Comparison of ENCODE assay signal across 7 cellular contexts in genomic region chr10:30422981-30423654, GRCh38. TPM values are rescaled to one million over a fixed set of nuclear protein-coding genes. Genes with fewer than 3 reads are reported as not detected.
DNase-seq lines count a peak whose midpoint lies in the region; ATAC-seq, FAIRE-seq and TF ChIP-seq lines count a peak whose summit lies in the region.

No MANE protein-coding gene starts in this region.

- no peak for TF ChIP-seq EP300 in suprapubic skin (IDR thresholded peaks at IDR 0.05)

- H3K4me3 Mint-ChIP-seq in WTC11 (0 out of 2 replicates have a peak overlapping the region, but pooled peaks have one; percentile 8), T-helper 17 cell (no peak overlapping the region)

- DNase-seq in HTR-8/SVneo (ENCODE audit: insufficient read length, low spot score) (peak; percentile 74), WTC11 (ENCODE audit: low spot score) (peak; percentile 46), suprapubic skin (ENCODE audit: low spot score in 2 of 2) (peak in 1 of 2 donors; percentile 83), T-helper 17 cell (no peak), MM.1S (no peak)

- FAIRE-seq in HTR-8/SVneo (lab: Jason Lieb, UNC), result peak; percentile 84

- WGBS in suprapubic skin, result 49% methylated on average over 4 of the region's 8 CpGs

- POLR2A ChIA-PET in WTC11 (lab: Charles Lee), result interaction anchor here (0.6 to 1.6 kb wide), 2 partner anchors 10 to 13 kb away, joined by 3 to 19 read pairs; partner anchors contain the start of gene MAP3K8

- CTCF ChIA-PET in WTC11 (lab: Charles Lee), result interaction anchor here (0.7 to 3.0 kb wide), 5 partner anchors 10 to 436 kb away, joined by 3 to 10 read pairs (median 4); partner anchors contain the start of gene MAP3K8

- no peak overlapping the region for H3K27ac ChIP-seq in iPS-20b (ENCODE audit: low read length)
- peak overlapping the region; percentile 73 for H3K27ac ChIP-seq in suprapubic skin
- no peak overlapping the region for H3K27ac ChIP-seq in MM.1S (ENCODE audit: low read length)

- H3K9me3 ChIP-seq in iPS-20b (ENCODE audit: insufficient read depth, low read depth, low read length), result no peaks in the 10 kb centered on the region
- H3K9me3 ChIP-seq in suprapubic skin, result no peaks in the 10 kb centered on the region
- H3K9me3 ChIP-seq in T-helper 17 cell (ENCODE audit: control insufficient read depth, low read length, poor library complexity, severe bottlenecking), result no peaks in the 10 kb centered on the region
- no peaks in the 10 kb centered on the region for H3K9me3 ChIP-seq in MM.1S (replicated peaks; ENCODE audit: insufficient read depth, low read length)

- H3K36me3 Mint-ChIP-seq in WTC11 (no peaks in the 10 kb centered on the region), T-helper 17 cell (ENCODE audit: low read depth) (no peaks in the 10 kb centered on the region)

- H3K9me2 ChIP-seq in MM.1S (replicated peaks; ENCODE audit: insufficient read depth, low read length), result no peaks in the 10 kb centered on the region

- no peaks in the 10 kb centered on the region for H3K27me3 Mint-ChIP-seq in WTC11 (ENCODE audit: low read depth)
- H3K27me3 Mint-ChIP-seq in T-helper 17 cell, result no peaks in the 10 kb centered on the region

- TF ChIP-seq CTCF in WTC11 (IDR thresholded peaks at IDR 0.05), result no peak
- no peak for TF ChIP-seq CTCF in suprapubic skin (IDR thresholded peaks at IDR 0.05)
- no peak for TF ChIP-seq CTCF in MM.1S (IDR thresholded peaks at IDR 0.05; ENCODE audit: low read length)

- H3K4me1 Mint-ChIP-seq in WTC11, result peaks cover 41% of the 10 kb centered on the region
- H3K4me1 Mint-ChIP-seq in T-helper 17 cell, result peaks cover 20% of the 10 kb centered on the region

- H3K27ac Mint-ChIP-seq in WTC11 (peak overlapping the region; percentile 94), T-helper 17 cell (no peak overlapping the region)

- H3K4me1 ChIP-seq in iPS-20b (ENCODE audit: insufficient read depth, low read length) (peaks cover 18% of the 10 kb centered on the region), suprapubic skin (peaks cover 28% of the 10 kb centered on the region), MM.1S (ENCODE audit: low read length) (peaks cover 15% of the 10 kb centered on the region)

- no peak for TF ChIP-seq POLR2A in suprapubic skin (IDR thresholded peaks at IDR 0.05)

- H3K9ac ChIP-seq in iPS-20b (ENCODE audit: low read depth, low read length) (0 out of 2 replicates have a peak overlapping the region, but pooled peaks have one; percentile 2), MM.1S (ENCODE audit: low read length) (no peak overlapping the region)

- H3K4me3 ChIP-seq in iPS-20b (ENCODE audit: low read length) (0 out of 2 replicates have a peak overlapping the region, but pooled peaks have one; percentile 7), suprapubic skin (no peak overlapping the region), MM.1S (ENCODE audit: low read length) (no peak overlapping the region)

- H3K36me3 ChIP-seq in iPS-20b (ENCODE audit: insufficient read depth, low read depth, low read length) (no peaks in the 10 kb centered on the region), suprapubic skin (no peaks in the 10 kb centered on the region), MM.1S (replicated peaks; ENCODE audit: insufficient read depth, low read length) (no peaks in the 10 kb centered on the region)

- H3K4me2 ChIP-seq in MM.1S (ENCODE audit: low read depth, low read length), result no peak overlapping the region

- H4K20me1 ChIP-seq in MM.1S (ENCODE audit: insufficient read depth, low read length), result no peaks in the 10 kb centered on the region

- H3K9me3 Mint-ChIP-seq in WTC11, result no peaks in the 10 kb centered on the region

- ATAC-seq in WTC11 (peak; percentile 89), HG03097 (IDR thresholded peaks at IDR 0.05; ENCODE audit: low FRiP score, unreplicated experiment) (no peak), T-helper 17 cell (no peak)

- H3F3A ChIP-seq in MM.1S (ENCODE audit: insufficient read depth, low read length), result peaks cover 12% of the 10 kb centered on the region

- no peak overlapping the region for H2AFZ ChIP-seq in MM.1S (ENCODE audit: low read length)

- no peaks in the 10 kb centered on the region for H3K79me2 ChIP-seq in MM.1S (ENCODE audit: low read length)

- no peaks in the 10 kb centered on the region for H3K27me3 ChIP-seq in iPS-20b (ENCODE audit: insufficient read depth, low read length)
- H3K27me3 ChIP-seq in suprapubic skin, result no peaks in the 10 kb centered on the region
- H3K27me3 ChIP-seq in MM.1S (replicated peaks; ENCODE audit: insufficient read depth, low read length), result no peaks in the 10 kb centered on the region

TF ChIP-seq in WTC11, 78 proteins besides CTCF, POLR2A, EP300 and RAD21:
- no peak for TF ChIP-seq ELF4 (CRISPR knock-in tag; IDR thresholded peaks at IDR 0.05; ENCODE audit: low read depth)
- no peak for TF ChIP-seq MXD4 (CRISPR knock-in tag; IDR thresholded peaks at IDR 0.05; ENCODE audit: borderline replicate concordance)
- no peak for TF ChIP-seq MYBL2 (CRISPR knock-in tag; IDR thresholded peaks at IDR 0.05)
- TF ChIP-seq, protein P1, sequence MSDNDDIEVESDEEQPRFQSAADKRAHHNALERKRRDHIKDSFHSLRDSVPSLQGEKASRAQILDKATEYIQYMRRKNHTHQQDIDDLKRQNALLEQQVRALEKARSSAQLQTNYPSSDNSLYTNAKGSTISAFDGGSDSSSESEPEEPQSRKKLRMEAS (CRISPR knock-in tag; IDR thresholded peaks at IDR 0.05), result peak; percentile 37; the same call in 1 of the 2 replicates
- TF ChIP-seq GABPB1 (CRISPR knock-in tag; IDR thresholded peaks at IDR 0.05), result 0 out of 2 replicates have a peak, but pooled peaks have one; percentile 37
- no peak for TF ChIP-seq PREB (CRISPR knock-in tag; IDR thresholded peaks at IDR 0.05; ENCODE audit: borderline replicate concordance)
- TF ChIP-seq ZNF138 (CRISPR knock-in tag; conservative IDR thresholded peaks at IDR 0.05), result no peak
- no peak for TF ChIP-seq CREM (CRISPR knock-in tag; IDR thresholded peaks at IDR 0.05)
- peak; percentile 83; the same call in 1 of the 2 replicates for TF ChIP-seq TEAD1 (CRISPR knock-in tag; IDR thresholded peaks at IDR 0.05)
- TF ChIP-seq AR (CRISPR knock-in tag; IDR thresholded peaks at IDR 0.05), result no peak
- TF ChIP-seq, protein P2, sequence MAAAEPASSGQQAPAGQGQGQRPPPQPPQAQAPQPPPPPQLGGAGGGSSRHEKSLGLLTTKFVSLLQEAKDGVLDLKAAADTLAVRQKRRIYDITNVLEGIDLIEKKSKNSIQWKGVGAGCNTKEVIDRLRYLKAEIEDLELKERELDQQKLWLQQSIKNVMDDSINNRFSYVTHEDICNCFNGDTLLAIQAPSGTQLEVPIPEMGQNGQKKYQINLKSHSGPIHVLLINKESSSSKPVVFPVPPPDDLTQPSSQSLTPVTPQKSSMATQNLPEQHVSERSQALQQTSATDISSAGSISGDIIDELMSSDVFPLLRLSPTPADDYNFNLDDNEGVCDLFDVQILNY (CRISPR knock-in tag; IDR thresholded peaks at IDR 0.05), result no peak
- TF ChIP-seq FOXP1 (CRISPR knock-in tag; IDR thresholded peaks at IDR 0.05; ENCODE audit: borderline replicate concordance), result no peak
- no peak for TF ChIP-seq GRHL2 (CRISPR knock-in tag; IDR thresholded peaks at IDR 0.05; ENCODE audit: insufficient replicate concordance, severe bottlenecking)
- TF ChIP-seq, protein P3, sequence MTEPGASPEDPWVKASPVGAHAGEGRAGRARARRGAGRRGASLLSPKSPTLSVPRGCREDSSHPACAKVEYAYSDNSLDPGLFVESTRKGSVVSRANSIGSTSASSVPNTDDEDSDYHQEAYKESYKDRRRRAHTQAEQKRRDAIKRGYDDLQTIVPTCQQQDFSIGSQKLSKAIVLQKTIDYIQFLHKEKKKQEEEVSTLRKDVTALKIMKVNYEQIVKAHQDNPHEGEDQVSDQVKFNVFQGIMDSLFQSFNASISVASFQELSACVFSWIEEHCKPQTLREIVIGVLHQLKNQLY (CRISPR knock-in tag; IDR thresholded peaks at IDR 0.05), result no peak
- no peak for TF ChIP-seq FOXJ3 (CRISPR knock-in tag; IDR thresholded peaks at IDR 0.05; ENCODE audit: borderline replicate concordance)
- TF ChIP-seq RORB (CRISPR knock-in tag; IDR thresholded peaks at IDR 0.05), result no peak

RNA-seq across cellular contexts. Expression of gene MAP3K8, which starts 10.9 kb away (rescaled TPM):
- total RNA-seq in WTC11 (2021) (9.8 to 13.8 TPM (median 11.8 TPM) in 3 replicates), suprapubic skin (10 to 100 TPM; 21.9 to 56.4 (median 54.2) TPM), T-helper 17 cell (10 to 100 TPM; 26.2 to 38.8 TPM)

Comparison
In these comparisons a context has a peak if more than half of its experiments do, and no peak if none do; other contexts are left out.
1. DNase-seq: peak in HTR-8/SVneo (single experiment) and WTC11 (single experiment); none in T-helper 17 cell (0 of 3) and MM.1S (single experiment).